8 cellular contexts compared by ENCODE assay signal in genomic region chr3:151439652-151440125, GRCh38. TPM values are rescaled to one million over a fixed set of nuclear protein-coding genes. Genes with fewer than 3 reads are reported as not detected.
DNase-seq lines count a peak whose midpoint lies in the region; ATAC-seq and TF ChIP-seq lines count a peak whose summit lies in the region.

No MANE protein-coding gene starts in this region.

- no peaks in the 10 kb centered on the region for H3K27me3 ChIP-seq in osteoblast (ENCODE audit: insufficient read depth, low read length)

- H3K4me3 ChIP-seq in GM12864 (ENCODE audit: low read depth, low read length), result no peak overlapping the region
- no peak overlapping the region for H3K4me3 ChIP-seq in fibroblast of the aortic adventitia (ENCODE audit: low read depth, low read length)
- no peak overlapping the region for H3K4me3 ChIP-seq in osteoblast (ENCODE audit: insufficient read depth, low read length)

- no peaks in the 10 kb centered on the region for H4K20me1 ChIP-seq in osteoblast (ENCODE audit: insufficient read depth, low read length)

- no peaks in the 10 kb centered on the region for H3K79me2 ChIP-seq in osteoblast (ENCODE audit: insufficient read depth, low read length)

- no peak overlapping the region for H3K27ac ChIP-seq in osteoblast (ENCODE audit: low read depth, low read length)

- H3K4me1 ChIP-seq in osteoblast (ENCODE audit: insufficient read depth, low read length), result peaks cover 9% of the 10 kb centered on the region

- ATAC-seq in HG02610 (IDR thresholded peaks at IDR 0.05; ENCODE audit: unreplicated experiment) (peak; percentile 74), HG03039 (IDR thresholded peaks at IDR 0.05; ENCODE audit: unreplicated experiment) (no peak)

- no peaks in the 10 kb centered on the region for H3K36me3 ChIP-seq in osteoblast (ENCODE audit: insufficient read depth, low read length)

- H3K9me3 ChIP-seq in osteoblast (ENCODE audit: low read depth, low read length), result no peaks in the 10 kb centered on the region

- DNase-seq in A172 (ENCODE audit: low spot score) (peak; percentile 83), GM12864 (ENCODE audit: low read depth) (no peak), NCI-H1417 treated with DMSO at 0.1 percent for 48 hours (lab: John Stamatoyannopoulos, UW) (peak; percentile 46), SW 1271 (lab: John Stamatoyannopoulos, UW) (peak; percentile 6 to 71), fibroblast of the aortic adventitia (ENCODE audit: low read depth) (peak; percentile 92), osteoblast (ENCODE audit: insufficient read length, low spot score, missing footprints) (peak; percentile 49)

- H3K4me2 ChIP-seq in osteoblast (ENCODE audit: insufficient read depth, low read length), result peak overlapping the region; percentile 18

- H2AFZ ChIP-seq in osteoblast (ENCODE audit: low read length), result peak overlapping the region; percentile 59

- TF ChIP-seq CTCF in GM12864 (IDR thresholded peaks at IDR 0.05; ENCODE audit: low read depth, low read length, missing control alignments), result peak; percentile 66
- peak; percentile 82 for TF ChIP-seq CTCF in fibroblast of the aortic adventitia (IDR thresholded peaks at IDR 0.05; ENCODE audit: insufficient read depth, low read length)
- peak; percentile 91 for TF ChIP-seq CTCF in osteoblast (IDR thresholded peaks at IDR 0.05; ENCODE audit: extremely low read depth, low read depth, low read length)

RNA-seq across cellular contexts. Expression of gene IGSF10, which starts 21.2 kb away (rescaled TPM):
- total RNA-seq in A172 (2014; rRNA removed; shearing (Covaris generic)), result 0.31 and 1.3 TPM in 2 replicates
- 8.0 and 47.6 TPM in 2 replicates for total RNA-seq in fibroblast of the aortic adventitia (ENCODE audit: low replicate concordance)
- total RNA-seq in osteoblast, result 1.4 and 2.7 TPM in 2 replicates

RNA-seq across cellular contexts. Expression of gene P2RY12, which starts 55.1 kb away (rescaled TPM):
- total RNA-seq in A172 (2014; rRNA removed; shearing (Covaris generic)), result not detected in 2 replicates
- 0.18 and 0.82 TPM in 2 replicates for total RNA-seq in fibroblast of the aortic adventitia (ENCODE audit: low replicate concordance)
- not detected in 2 replicates for total RNA-seq in osteoblast
